ENCODE assay signal across 2 cellular contexts in genomic region chr3:195761503-195762248, GRCh38.
TF ChIP-seq lines count a peak whose summit lies in the region.

No MANE protein-coding gene starts in this region.

TF ChIP-seq in GM23338, 12 proteins besides CTCF, POLR2A, EP300 and RAD21 (continued from another document):
- TF ChIP-seq STAT1 (IDR thresholded peaks at IDR 0.05; ENCODE audit: unreplicated experiment) = no peak
- TF ChIP-seq ETS1 (IDR thresholded peaks at IDR 0.05) = no peak
- no peak for TF ChIP-seq ZNF331 (CRISPR knock-in tag; IDR thresholded peaks at IDR 0.05; ENCODE audit: low read depth)
- TF ChIP-seq, protein P1, sequence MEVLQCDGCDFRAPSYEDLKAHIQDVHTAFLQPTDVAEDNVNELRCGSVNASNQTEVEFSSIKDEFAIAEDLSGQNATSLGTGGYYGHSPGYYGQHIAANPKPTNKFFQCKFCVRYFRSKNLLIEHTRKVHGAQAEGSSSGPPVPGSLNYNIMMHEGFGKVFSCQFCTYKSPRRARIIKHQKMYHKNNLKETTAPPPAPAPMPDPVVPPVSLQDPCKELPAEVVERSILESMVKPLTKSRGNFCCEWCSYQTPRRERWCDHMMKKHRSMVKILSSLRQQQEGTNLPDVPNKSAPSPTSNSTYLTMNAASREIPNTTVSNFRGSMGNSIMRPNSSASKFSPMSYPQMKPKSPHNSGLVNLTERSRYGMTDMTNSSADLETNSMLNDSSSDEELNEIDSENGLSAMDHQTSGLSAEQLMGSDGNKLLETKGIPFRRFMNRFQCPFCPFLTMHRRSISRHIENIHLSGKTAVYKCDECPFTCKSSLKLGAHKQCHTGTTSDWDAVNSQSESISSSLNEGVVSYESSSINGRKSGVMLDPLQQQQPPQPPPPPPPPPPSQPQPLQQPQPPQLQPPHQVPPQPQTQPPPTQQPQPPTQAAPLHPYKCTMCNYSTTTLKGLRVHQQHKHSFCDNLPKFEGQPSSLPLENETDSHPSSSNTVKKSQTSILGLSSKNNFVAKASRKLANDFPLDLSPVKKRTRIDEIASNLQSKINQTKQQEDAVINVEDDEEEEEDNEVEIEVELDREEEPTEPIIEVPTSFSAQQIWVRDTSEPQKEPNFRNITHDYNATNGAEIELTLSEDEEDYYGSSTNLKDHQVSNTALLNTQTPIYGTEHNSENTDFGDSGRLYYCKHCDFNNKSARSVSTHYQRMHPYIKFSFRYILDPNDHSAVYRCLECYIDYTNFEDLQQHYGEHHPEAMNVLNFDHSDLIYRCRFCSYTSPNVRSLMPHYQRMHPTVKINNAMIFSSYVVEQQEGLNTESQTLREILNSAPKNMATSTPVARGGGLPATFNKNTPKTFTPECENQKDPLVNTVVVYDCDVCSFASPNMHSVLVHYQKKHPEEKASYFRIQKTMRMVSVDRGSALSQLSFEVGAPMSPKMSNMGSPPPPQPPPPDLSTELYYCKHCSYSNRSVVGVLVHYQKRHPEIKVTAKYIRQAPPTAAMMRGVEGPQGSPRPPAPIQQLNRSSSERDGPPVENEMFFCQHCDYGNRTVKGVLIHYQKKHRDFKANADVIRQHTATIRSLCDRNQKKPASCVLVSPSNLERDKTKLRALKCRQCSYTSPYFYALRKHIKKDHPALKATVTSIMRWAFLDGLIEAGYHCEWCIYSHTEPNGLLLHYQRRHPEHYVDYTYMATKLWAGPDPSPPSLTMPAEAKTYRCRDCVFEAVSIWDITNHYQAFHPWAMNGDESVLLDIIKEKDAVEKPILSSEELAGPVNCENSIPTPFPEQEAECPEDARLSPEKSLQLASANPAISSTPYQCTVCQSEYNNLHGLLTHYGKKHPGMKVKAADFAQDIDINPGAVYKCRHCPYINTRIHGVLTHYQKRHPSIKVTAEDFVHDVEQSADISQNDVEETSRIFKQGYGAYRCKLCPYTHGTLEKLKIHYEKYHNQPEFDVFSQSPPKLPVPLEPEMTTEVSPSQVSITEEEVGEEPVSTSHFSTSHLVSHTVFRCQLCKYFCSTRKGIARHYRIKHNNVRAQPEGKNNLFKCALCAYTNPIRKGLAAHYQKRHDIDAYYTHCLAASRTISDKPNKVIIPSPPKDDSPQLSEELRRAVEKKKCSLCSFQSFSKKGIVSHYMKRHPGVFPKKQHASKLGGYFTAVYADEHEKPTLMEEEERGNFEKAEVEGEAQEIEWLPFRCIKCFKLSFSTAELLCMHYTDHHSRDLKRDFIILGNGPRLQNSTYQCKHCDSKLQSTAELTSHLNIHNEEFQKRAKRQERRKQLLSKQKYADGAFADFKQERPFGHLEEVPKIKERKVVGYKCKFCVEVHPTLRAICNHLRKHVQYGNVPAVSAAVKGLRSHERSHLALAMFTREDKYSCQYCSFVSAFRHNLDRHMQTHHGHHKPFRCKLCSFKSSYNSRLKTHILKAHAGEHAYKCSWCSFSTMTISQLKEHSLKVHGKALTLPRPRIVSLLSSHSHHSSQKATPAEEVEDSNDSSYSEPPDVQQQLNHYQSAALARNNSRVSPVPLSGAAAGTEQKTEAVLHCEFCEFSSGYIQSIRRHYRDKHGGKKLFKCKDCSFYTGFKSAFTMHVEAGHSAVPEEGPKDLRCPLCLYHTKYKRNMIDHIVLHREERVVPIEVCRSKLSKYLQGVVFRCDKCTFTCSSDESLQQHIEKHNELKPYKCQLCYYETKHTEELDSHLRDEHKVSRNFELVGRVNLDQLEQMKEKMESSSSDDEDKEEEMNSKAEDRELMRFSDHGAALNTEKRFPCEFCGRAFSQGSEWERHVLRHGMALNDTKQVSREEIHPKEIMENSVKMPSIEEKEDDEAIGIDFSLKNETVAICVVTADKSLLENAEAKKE (CRISPR knock-in tag; IDR thresholded peaks at IDR 0.05) = no peak
- TF ChIP-seq JUNB (IDR thresholded peaks at IDR 0.05; ENCODE audit: unreplicated experiment) = no peak
- no peak for TF ChIP-seq REST (IDR thresholded peaks at IDR 0.05; ENCODE audit: unreplicated experiment)

TF ChIP-seq in WTC11, 78 proteins besides CTCF, POLR2A, EP300 and RAD21:
- TF ChIP-seq PRDM15 (CRISPR knock-in tag; IDR thresholded peaks at IDR 0.05) (peak; percentile 12; the same call in 1 of the 2 replicates), RORB (CRISPR knock-in tag; IDR thresholded peaks at IDR 0.05) (no peak)
